8 cellular contexts compared by ENCODE assay signal in genomic region chr10:110918633-110919348, GRCh38. TPM values are rescaled to one million over a fixed set of nuclear protein-coding genes. Genes with fewer than 3 reads are reported as not detected.
DNase-seq lines count a peak whose midpoint lies in the region; ATAC-seq and TF ChIP-seq lines count a peak whose summit lies in the region.

BBIP1 (minus strand) TSS chr10:110919180; CDS start chr10:110918157, 1,023 bp downstream.

- TF ChIP-seq CTCF in epithelial cell of esophagus (IDR thresholded peaks at IDR 0.05; ENCODE audit: insufficient read depth, low read depth, low read length, missing control alignments) (no peak), tibial nerve (IDR thresholded peaks at IDR 0.05) (peak in 2 of 5 experiments; percentile 25 to 31)

- H3K4me1 Mint-ChIP-seq in CD8-positive, alpha-beta memory T cell = peaks cover 42 to 69% (median 60%) of the 10 kb centered on the region in 3 donors

- H3K4me3 ChIP-seq in CD8-positive, alpha-beta memory T cell (ENCODE audit: low read length) = peak within 1 kb of the TSS; percentile 82
- H3K4me3 ChIP-seq in epithelial cell of esophagus (ENCODE audit: low read length) = peak within 1 kb of the TSS; percentile 97
- H3K4me3 ChIP-seq in tibial nerve = peak within 1 kb of the TSS; percentile 73 to 97 (median 96)

- 0 to 1% methylated on average over 36 to 42 of the region's 42 CpGs for WGBS in tibial nerve, 2 donors

- TF ChIP-seq EP300 in tibial nerve (IDR thresholded peaks at IDR 0.05) = peak; percentile 35 to 95

- H3K27ac Mint-ChIP-seq in CD8-positive, alpha-beta memory T cell = peak within 1 kb of the TSS; percentile 99 to 100 (median 100)

- ATAC-seq in HG03196 (IDR thresholded peaks at IDR 0.05; ENCODE audit: unreplicated experiment) = peak; percentile 86

- no peaks in the 10 kb centered on the region for H3K36me3 ChIP-seq in CD8-positive, alpha-beta memory T cell (ENCODE audit: insufficient read depth, low read length)
- no peaks in the 10 kb centered on the region for H3K36me3 ChIP-seq in tibial nerve

- peaks cover 10% of the 10 kb centered on the region for H3K4me1 ChIP-seq in CD8-positive, alpha-beta memory T cell (ENCODE audit: insufficient read depth, low read length)
- peaks cover 5 to 43% (median 22%) of the 10 kb centered on the region in 4 donors for H3K4me1 ChIP-seq in tibial nerve

- peak in 3 of 5 donors; percentile 81 to 98 (median 90) for DNase-seq in CD8-positive, alpha-beta memory T cell
- DNase-seq in NCI-H345 treated with DMSO at 0.1 percent for 48 hours (lab: John Stamatoyannopoulos, UW; ENCODE audit: unreplicated experiment) (peak; percentile 96), epithelial cell of esophagus (ENCODE audit: low read depth) (peak; percentile 100), middle frontal gyrus (ENCODE audit: extremely low spot score, low spot score) (peak; percentile 100), tibial nerve (ENCODE audit: low spot score in 2 of 2) (peak in 1 of 2 donors; percentile 98)
- DNase-seq in activated CD8-positive, alpha-beta memory T cell treated with anti-CD3 and anti-CD28 coated beads for 24 hours = peak; percentile 90

- peak within 1 kb of the TSS; percentile 96 for H3K27ac ChIP-seq in CD8-positive, alpha-beta memory T cell (ENCODE audit: low read depth, low read length)
- H3K27ac ChIP-seq in tibial nerve = peak within 1 kb of the TSS; percentile 96 to 100 (median 98)

- no peaks in the 10 kb centered on the region for H3K27me3 Mint-ChIP-seq in CD8-positive, alpha-beta memory T cell

- no peaks in the 10 kb centered on the region for H3K9me3 Mint-ChIP-seq in CD8-positive, alpha-beta memory T cell

- H3K36me3 Mint-ChIP-seq in CD8-positive, alpha-beta memory T cell = peaks cover 0 to 38% (median 3%) of the 10 kb centered on the region in 3 donors

- TF ChIP-seq POLR2A in GM19099 (IDR thresholded peaks at IDR 0.05; ENCODE audit: extremely low read depth, insufficient read length, low read depth) (peak; percentile 88), tibial nerve (IDR thresholded peaks at IDR 0.05) (peak in 1 of 2 donors; percentile 44)

- H3K27me3 ChIP-seq in CD8-positive, alpha-beta memory T cell (ENCODE audit: insufficient read depth, low read length, poor library complexity, severe bottlenecking) = no peaks in the 10 kb centered on the region
- H3K27me3 ChIP-seq in tibial nerve = no peaks in the 10 kb centered on the region

- no peaks in the 10 kb centered on the region for H3K9me3 ChIP-seq in CD8-positive, alpha-beta memory T cell (ENCODE audit: low read length)
- no peaks in the 10 kb centered on the region for H3K9me3 ChIP-seq in tibial nerve

- POLR2A ChIA-PET in CD8-positive, alpha-beta memory T cell (lab: Charles Lee) = interaction anchor here (0.6 to 2.4 kb wide), 12 partner anchors 8 to 614 kb away, joined by 3 to 7 read pairs (median 4); partner anchors contain the start of gene PDCD4

- H3K4me3 Mint-ChIP-seq in CD8-positive, alpha-beta memory T cell = peak within 1 kb of the TSS; percentile 92 to 99 (median 97)

- CTCF ChIA-PET in CD8-positive, alpha-beta memory T cell (lab: Charles Lee) = interaction anchor here (0.7 to 2.7 kb wide), 10 partner anchors 11 to 54 kb away, joined by 3 to 14 read pairs (median 3); partner anchors contain the start of gene PDCD4

RNA-seq across cellular contexts. Expression of gene BBIP1, which starts in this region (rescaled TPM):
- total RNA-seq in CD8-positive, alpha-beta memory T cell = 10 to 100 TPM; 36.4 to 41.1 TPM
- 34.9 TPM for polyA plus RNA-seq in CD8-positive, alpha-beta memory T cell
- total RNA-seq in tibial nerve = 10 to 100 TPM; 25.2 to 37.0 (median 33.9) TPM
